Comparison of ENCODE assay signal across 8 cellular contexts in genomic region chr5:177593511-177593910, GRCh38. TPM values are rescaled to one million over a fixed set of nuclear protein-coding genes. Genes with fewer than 3 reads are reported as not detected.
DNase-seq lines count a peak whose midpoint lies in the region; ATAC-seq and TF ChIP-seq lines count a peak whose summit lies in the region.

No MANE protein-coding gene starts in this region.

- 76 to 91% (median 80%) methylated on average over 3 of the region's 3 CpGs for WGBS in spleen, 5 donors

- H3K4me3 ChIP-seq in fibroblast of the aortic adventitia (ENCODE audit: low read depth, low read length) (peak overlapping the region; percentile 88), spleen (peak overlapping the region in 4 of 8 donors; percentile 88 to 98 (median 93))

- H3K27ac ChIP-seq in spleen = no peak overlapping the region

- H3K27me3 ChIP-seq in spleen (replicated peaks in 1 of 7) = peaks cover 0 to 10% (median 0%) of the 10 kb centered on the region in 7 donors

- POLR2A ChIA-PET in activated B cell treated with CpG ODN at 0.5 μM for 24 hours (lab: Charles Lee) = interaction anchor here (2.2 kb wide), 1 partner anchor 167 kb away, joined by 9 read pairs; the partner anchor contains the start of gene GRK6

- CTCF ChIA-PET in activated B cell treated with CpG ODN at 0.5 μM for 24 hours (lab: Charles Lee) = interaction anchor here (1.1 to 2.5 kb wide), 2 partner anchors 9 to 203 kb away, joined by 3 to 8 read pairs; no protein-coding TSS in a partner anchor

- peaks cover 0 to 41% (median 36%) of the 10 kb centered on the region in 6 donors for H3K36me3 ChIP-seq in spleen

- peak overlapping the region; percentile 100 for H3K4me3 Mint-ChIP-seq in activated T-cell treated with anti-CD3 and anti-CD28 coated beads, Interleukin-2, amount 50 U/mL, for 4 hours
- peak overlapping the region; percentile 100 for H3K4me3 Mint-ChIP-seq in activated B cell treated with CpG ODN at 0.5 μM for 24 hours

- H3K4me1 Mint-ChIP-seq in activated T-cell treated with anti-CD3 and anti-CD28 coated beads, Interleukin-2, amount 50 U/mL, for 4 hours (ENCODE audit: low read depth) = peaks cover 22% of the 10 kb centered on the region
- H3K4me1 Mint-ChIP-seq in activated B cell treated with CpG ODN at 0.5 μM for 24 hours = peaks cover 22% of the 10 kb centered on the region

- peaks cover 5 to 55% (median 29%) of the 10 kb centered on the region in 6 donors for H3K4me1 ChIP-seq in spleen

- H3K9me3 Mint-ChIP-seq in activated T-cell treated with anti-CD3 and anti-CD28 coated beads, Interleukin-2, amount 50 U/mL, for 4 hours = no peaks in the 10 kb centered on the region
- H3K9me3 Mint-ChIP-seq in activated B cell treated with CpG ODN at 0.5 μM for 24 hours = no peaks in the 10 kb centered on the region

- H3K27me3 Mint-ChIP-seq in activated T-cell treated with anti-CD3 and anti-CD28 coated beads, Interleukin-2, amount 50 U/mL, for 4 hours (ENCODE audit: low read depth) = peaks cover 16% of the 10 kb centered on the region
- H3K27me3 Mint-ChIP-seq in activated B cell treated with CpG ODN at 0.5 μM for 24 hours = peaks cover 7% of the 10 kb centered on the region

- no peak for DNase-seq in activated T-cell treated with anti-CD3 and anti-CD28 coated beads, Interleukin-2, amount 50 U/mL, for 4 hours
- DNase-seq in activated T-cell treated with anti-CD3 and anti-CD28 coated beads for 4 hours (no peak), activated B cell treated with CpG ODN at 0.5 μM for 24 hours (no peak), fibroblast of the aortic adventitia (ENCODE audit: low read depth) (no peak), spleen (peak; percentile 19)

- no peaks in the 10 kb centered on the region for H3K9me3 ChIP-seq in spleen

- ATAC-seq in activated T-cell treated with anti-CD3 and anti-CD28 coated beads, Interleukin-2, amount 50 U/mL, for 4 hours = no peak
- no peak for ATAC-seq in activated B cell treated with CpG ODN at 0.5 μM for 24 hours (ENCODE audit: low read depth)
- ATAC-seq in GM18907 (IDR thresholded peaks at IDR 0.05; ENCODE audit: unreplicated experiment) = no peak
- ATAC-seq in HG02623 (IDR thresholded peaks at IDR 0.05; ENCODE audit: unreplicated experiment) = no peak
- no peak for ATAC-seq in GM21390 (IDR thresholded peaks at IDR 0.05; ENCODE audit: unreplicated experiment)

- intact Hi-C loops in activated B cell treated with CpG ODN at 0.5 μM for 24 hours (cut with micrococcal nuclease) (loop anchor here (2.0 to 10.0 kb wide), 3 partner anchors 77 to 199 kb away; partner anchors contain the start of gene DDX41), spleen (cut with DNase I; ENCODE audit: low total_unique reads) (no loop called here)

- TF ChIP-seq CTCF in activated B cell treated with CpG ODN at 0.5 μM for 24 hours (IDR thresholded peaks at IDR 0.05) (no peak), fibroblast of the aortic adventitia (IDR thresholded peaks at IDR 0.05; ENCODE audit: insufficient read depth, low read length) (no peak), spleen (IDR thresholded peaks at IDR 0.05 in 8 of 11, conservative IDR thresholded peaks at IDR 0.05 in 3 of 11) (no peak)

- H3K27ac Mint-ChIP-seq in activated B cell treated with CpG ODN at 0.5 μM for 24 hours = peak overlapping the region; percentile 41

- no peak for TF ChIP-seq POLR2A in spleen (IDR thresholded peaks at IDR 0.05)

- peaks cover 28% of the 10 kb centered on the region for H3K36me3 Mint-ChIP-seq in activated T-cell treated with anti-CD3 and anti-CD28 coated beads, Interleukin-2, amount 50 U/mL, for 4 hours (ENCODE audit: insufficient read depth)
- H3K36me3 Mint-ChIP-seq in activated B cell treated with CpG ODN at 0.5 μM for 24 hours (ENCODE audit: low read depth) = peaks cover 39% of the 10 kb centered on the region

RNA-seq across cellular contexts. Expression of gene TMED9, which starts 1.5 kb away (rescaled TPM):
- 100 to 1,000 TPM; 178 to 208 (median 199) TPM for total RNA-seq in activated T-cell treated with anti-CD3 and anti-CD28 coated beads, Interleukin-2, amount 50 U/mL, for 4 hours
- 78.4 and 82.2 TPM in 2 replicates for total RNA-seq in activated B cell treated with CpG ODN at 0.5 μM for 24 hours
- 40.9 and 90.7 TPM in 2 replicates for total RNA-seq in fibroblast of the aortic adventitia (ENCODE audit: low replicate concordance)
- 100 to 1,000 TPM in 4 of 7 donors, 10 to 100 TPM in 3; 72.0 to 126 (median 110) TPM for total RNA-seq in spleen
- polyA plus RNA-seq in spleen = 10 to 100 TPM; 52.6 to 96.9 (median 91.9) TPM

RNA-seq across cellular contexts. Expression of gene B4GALT7, which starts 6.4 kb away (rescaled TPM):
- 10 to 100 TPM; 35.5 to 40.5 (median 37.0) TPM for total RNA-seq in activated T-cell treated with anti-CD3 and anti-CD28 coated beads, Interleukin-2, amount 50 U/mL, for 4 hours
- total RNA-seq in activated B cell treated with CpG ODN at 0.5 μM for 24 hours (36.3 and 42.3 TPM in 2 replicates), fibroblast of the aortic adventitia (ENCODE audit: low replicate concordance) (16.8 and 21.5 TPM in 2 replicates), spleen (10 to 100 TPM; 26.8 to 35.6 (median 32.5) TPM)
- polyA plus RNA-seq in spleen = 10 to 100 TPM; 22.7 to 43.8 (median 37.4) TPM

RNA-seq across cellular contexts. Expression of gene FAM193B, which starts 39.1 kb away (rescaled TPM):
- total RNA-seq in activated T-cell treated with anti-CD3 and anti-CD28 coated beads, Interleukin-2, amount 50 U/mL, for 4 hours = 10 to 100 TPM; 54.7 to 63.7 (median 62.1) TPM
- 108 and 121 TPM in 2 replicates for total RNA-seq in activated B cell treated with CpG ODN at 0.5 μM for 24 hours
- total RNA-seq in fibroblast of the aortic adventitia (ENCODE audit: low replicate concordance) = 13.7 and 20.2 TPM in 2 replicates
- total RNA-seq in spleen = 100 to 1,000 TPM in 5 of 7 donors, 10 to 100 TPM in 2; 86.9 to 155 (median 116) TPM
- polyA plus RNA-seq in spleen = 100 to 1,000 TPM; 145 to 364 (median 348) TPM
